Comparison of ENCODE assay signal across 35 cellular contexts in genomic region chr17:33492082-33492481, GRCh38.
"Had no signal": no experiment of that assay in that cellular context is flagged by ENCODE, and none has a peak within 500 bp of the region (broad histone marks: within the 10 kb centered on the region; RNA-seq: fewer than 3 reads in every experiment).

No MANE protein-coding gene starts in this region.

- H3K4me2 ChIP-seq: KMS-11 had no signal

- H3K9me3 ChIP-seq: MG63 had no signal

- H3K36me3 ChIP-seq: MG63 had no signal

- H3K9ac ChIP-seq: KMS-11 had no signal

- H3K27me3 ChIP-seq: MG63 had no signal

- H3K4me3 ChIP-seq: MG63 had no signal

- DNase-seq: Karpas-422, Kasumi-1, MG63, MM.1S, MV-4-11, NCI-H1048, NCI-H1092, NCI-H1092 treated with DMSO at 0.1 percent for 48 hours, NCI-H1105, NCI-H1105 treated with DMSO at 0.1 percent for 48 hours, NCI-H1417, NCI-H1417 treated with DMSO at 0.1 percent for 48 hours, NCI-H1436, NCI-H1436 treated with DMSO at 0.1 percent for 48 hours, NCI-H146, NCI-H1694 treated with DMSO at 0.1 percent for 48 hours, NCI-H187, NCI-H187 treated with DMSO at 0.1 percent for 48 hours, NCI-H1930, NCI-H2029, NCI-H2029 treated with DMSO at 0.1 percent for 48 hours, NCI-H2081, NCI-H2081 treated with DMSO at 0.1 percent for 48 hours, NCI-H2107, NCI-H2171, NCI-H2171 treated with DMSO at 0.1 percent for 48 hours, NCI-H2227 treated with DMSO at 0.1 percent for 48 hours, NCI-H226, NCI-H345, NCI-H446, NCI-H446 treated with DMSO at 0.1 percent for 48 hours, NCI-H510A, NCI-H510A treated with DMSO at 0.1 percent for 48 hours, NCI-H524 had no signal

- H3K27ac ChIP-seq: KMS-11 had no signal
